15 cellular contexts compared by ENCODE assay signal in genomic region chr3:195815169-195815771, GRCh38. TPM values are rescaled to one million over a fixed set of nuclear protein-coding genes. Genes with fewer than 3 reads are reported as not detected.
DNase-seq lines count a peak whose midpoint lies in the region; ATAC-seq lines count a peak whose summit lies in the region.
"Had no signal": no experiment of that assay in that cellular context is flagged by ENCODE, and none has a peak within 500 bp of the region (broad histone marks: within the 10 kb centered on the region; RNA-seq: fewer than 3 reads in every experiment).

No MANE protein-coding gene starts in this region.

- no peaks in the 10 kb centered on the region for H3K4me1 Mint-ChIP-seq in stimulated activated memory B cell treated with anti-CD40 and anti-IgM and Interleukin-4, amounts not matched to agents 10 μg/mL and 1 μg/mL and 100 μg/mL, for 72 hours
- H3K4me1 Mint-ChIP-seq: stimulated activated naive B cell treated with anti-CD40 and anti-IgM and Interleukin-4, amounts not matched to agents 10 μg/mL and 1 μg/mL and 100 μg/mL, for 72 hours had no signal

- peaks cover 61% of the 10 kb centered on the region for H3K27me3 Mint-ChIP-seq in stimulated activated memory B cell treated with anti-CD40 and anti-IgM and Interleukin-4, amounts not matched to agents 10 μg/mL and 1 μg/mL and 100 μg/mL, for 72 hours

- peak; percentile 35 to 41 for ATAC-seq in activated naive CD4-positive, alpha-beta T cell treated with anti-CD3 and anti-CD28 coated beads, Interleukin-2, amount 50 U/mL, for 72 hours
- ATAC-seq in stimulated activated memory B cell treated with anti-CD40 and anti-IgM and Interleukin-4, amounts not matched to agents 10 μg/mL and 1 μg/mL and 100 μg/mL, for 72 hours = peak; percentile 6
- ATAC-seq in HG03354 (IDR thresholded peaks at IDR 0.05; ENCODE audit: poor library complexity, severe bottlenecking, unreplicated experiment) = no peak

- H3K9me3 Mint-ChIP-seq in activated naive CD4-positive, alpha-beta T cell treated with anti-CD3 and anti-CD28 coated beads, Interleukin-2, amount 50 U/mL, for 72 hours = no peaks in the 10 kb centered on the region
- H3K9me3 Mint-ChIP-seq in stimulated activated memory B cell treated with anti-CD40 and anti-IgM and Interleukin-4, amounts not matched to agents 10 μg/mL and 1 μg/mL and 100 μg/mL, for 72 hours = no peaks in the 10 kb centered on the region
- H3K9me3 Mint-ChIP-seq: stimulated activated naive B cell treated with anti-CD40 and anti-IgM and Interleukin-4, amounts not matched to agents 10 μg/mL and 1 μg/mL and 100 μg/mL, for 72 hours had no signal

- H3K4me3 Mint-ChIP-seq in stimulated activated memory B cell treated with anti-CD40 and anti-IgM and Interleukin-4, amounts not matched to agents 10 μg/mL and 1 μg/mL and 100 μg/mL, for 72 hours = no peak overlapping the region
- H3K4me3 Mint-ChIP-seq: stimulated activated naive B cell treated with anti-CD40 and anti-IgM and Interleukin-4, amounts not matched to agents 10 μg/mL and 1 μg/mL and 100 μg/mL, for 72 hours had no signal

- no peak for DNase-seq in activated naive CD4-positive, alpha-beta T cell treated with anti-CD3 and anti-CD28 coated beads, Interleukin-2, amount 50 U/mL, for 72 hours (ENCODE audit: low spot score in 2 of 2)
- no peak for DNase-seq in activated naive CD4-positive, alpha-beta T cell treated with Interleukin-2 at 50 U/mL for 16 hours
- peak; percentile 65 for DNase-seq in RPMI8226
- peak; percentile 26 for DNase-seq in iris pigment epithelial cell (ENCODE audit: low read depth)
- DNase-seq in midbrain (lab: John Stamatoyannopoulos, UW) = no peak
- DNase-seq in DMS79 treated with DMSO at 0.1 percent for 48 hours (lab: John Stamatoyannopoulos, UW) = no peak
- DNase-seq: DMS 273 treated with DMSO at 0.1 percent for 48 hours; hippocampal formation; mesenchymal stem cell; NK-92 treated with Interleukin-12 subunit alpha and Interleukin-12 subunit beta, amount 100 ng/mL, for 24 hours; stimulated activated naive B cell treated with anti-CD40 and anti-IgM and Interleukin-4, amounts not matched to agents 10 μg/mL and 1 μg/mL and 100 μg/mL, for 72 hours; uterus had no signal

- no peaks in the 10 kb centered on the region for H3K36me3 Mint-ChIP-seq in activated naive CD4-positive, alpha-beta T cell treated with anti-CD3 and anti-CD28 coated beads, Interleukin-2, amount 50 U/mL, for 72 hours
- no peaks in the 10 kb centered on the region for H3K36me3 Mint-ChIP-seq in stimulated activated memory B cell treated with anti-CD40 and anti-IgM and Interleukin-4, amounts not matched to agents 10 μg/mL and 1 μg/mL and 100 μg/mL, for 72 hours
- H3K36me3 Mint-ChIP-seq: stimulated activated naive B cell treated with anti-CD40 and anti-IgM and Interleukin-4, amounts not matched to agents 10 μg/mL and 1 μg/mL and 100 μg/mL, for 72 hours had no signal

- no peak overlapping the region for H3K27ac Mint-ChIP-seq in activated naive CD4-positive, alpha-beta T cell treated with anti-CD3 and anti-CD28 coated beads, Interleukin-2, amount 50 U/mL, for 72 hours
- H3K27ac Mint-ChIP-seq in stimulated activated memory B cell treated with anti-CD40 and anti-IgM and Interleukin-4, amounts not matched to agents 10 μg/mL and 1 μg/mL and 100 μg/mL, for 72 hours = no peak overlapping the region
- H3K27ac Mint-ChIP-seq: stimulated activated naive B cell treated with anti-CD40 and anti-IgM and Interleukin-4, amounts not matched to agents 10 μg/mL and 1 μg/mL and 100 μg/mL, for 72 hours had no signal

RNA-seq across cellular contexts. Expression of gene MUC4, which starts 3.5 kb away (rescaled TPM):
- under 1 TPM; 0.32 to 0.41 TPM for total RNA-seq in activated naive CD4-positive, alpha-beta T cell treated with anti-CD3 and anti-CD28 coated beads, Interleukin-2, amount 50 U/mL, for 72 hours
- total RNA-seq: cardiac muscle cell had no signal

Comparison
In these comparisons a context has a peak if more than half of its experiments do, and no peak if none do; other contexts are left out.
1. DNase-seq: peak in RPMI8226 (single experiment) and iris pigment epithelial cell (single experiment); none in activated naive CD4-positive, alpha-beta T cell treated with anti-CD3 and anti-CD28 coated beads, Interleukin-2, amount 50 U/mL, for 72 hours (0 of 2), activated naive CD4-positive, alpha-beta T cell treated with Interleukin-2 at 50 U/mL for 16 hours (single experiment), midbrain (single experiment) and DMS79 treated with DMSO at 0.1 percent for 48 hours (single experiment).